8 cellular contexts compared by ENCODE assay signal in genomic region chr10:87092861-87093460, GRCh38. TPM values are rescaled to one million over a fixed set of nuclear protein-coding genes. Genes with fewer than 3 reads are reported as not detected.
DNase-seq lines count a peak whose midpoint lies in the region; ATAC-seq, FAIRE-seq and TF ChIP-seq lines count a peak whose summit lies in the region.

No MANE protein-coding gene starts in this region.

- H4K8ac ChIP-seq in H1 (ENCODE audit: extremely low read depth, insufficient read depth, low read length), result no peak overlapping the region

- TF ChIP-seq POLR2A in H1 (IDR thresholded peaks at IDR 0.05; ENCODE audit: control extremely low read depth in 1 of 2, low read depth in 2 of 2, low read length in 2 of 2), result peak in 1 of 2 experiments; percentile 51; a peak in 1 of 3 replicates

- no peaks in the 10 kb centered on the region for H3K27me3 Mint-ChIP-seq in CD14-positive monocyte (ENCODE audit: low read depth in 3 of 3)
- no peaks in the 10 kb centered on the region for H3K27me3 Mint-ChIP-seq in T-cell

- H3K4me3 ChIP-seq in GM23248, result peak overlapping the region; percentile 90
- peak overlapping the region; percentile 61 to 82 (median 71) for H3K4me3 ChIP-seq in H1 (ENCODE audit: extremely low read depth in 1 of 4, insufficient read depth in 2 of 4, low read depth in 3 of 4, low read length in 4 of 4)
- peak overlapping the region; percentile 74 to 87 for H3K4me3 ChIP-seq in muscle layer of duodenum (ENCODE audit: low read depth in 1 of 2, low read length in 2 of 2)

- no peak overlapping the region for H2BK15ac ChIP-seq in H1 (ENCODE audit: low read length)

- H3K27ac ChIP-seq in GM23248, result peak overlapping the region; percentile 91
- H3K27ac ChIP-seq in H1 (ENCODE audit: low read depth, low read length), result no peak overlapping the region; the same call in 1 of the 2 replicates
- peak overlapping the region; percentile 62 for H3K27ac ChIP-seq in muscle layer of duodenum (ENCODE audit: low read length)

- no peaks in the 10 kb centered on the region for H3K27me3 ChIP-seq in GM23248 (replicated peaks; ENCODE audit: insufficient read depth)
- no peaks in the 10 kb centered on the region for H3K27me3 ChIP-seq in H1 (replicated peaks in 1 of 4; ENCODE audit: control insufficient read depth in 3 of 4, extremely low read depth in 1 of 4, insufficient read depth in 3 of 4, low read length in 3 of 4)
- no peaks in the 10 kb centered on the region for H3K27me3 ChIP-seq in muscle layer of duodenum (ENCODE audit: low read depth, low read length)

- H3K9me3 Mint-ChIP-seq in CD14-positive monocyte (no peaks in the 10 kb centered on the region), T-cell (no peaks in the 10 kb centered on the region)

- H3K79me2 ChIP-seq in GM23248 (ENCODE audit: insufficient read depth) (peaks cover 88% of the 10 kb centered on the region), H1 (ENCODE audit: control insufficient read depth in 1 of 2, insufficient read depth in 2 of 2, low read length in 2 of 2) (peaks cover 5 to 68% of the 10 kb centered on the region in 2 experiments; a peak in 2 of 4 replicates)

- H3K36me3 ChIP-seq in GM23248 (ENCODE audit: low read depth) (0 out of 2 replicates have a peak, but pooled peaks cover 20% of the 10 kb centered on the region), H1 (ENCODE audit: control insufficient read depth in 2 of 4, insufficient read depth in 4 of 4, low read length in 3 of 4) (peaks cover 0 to 7% (median 0%) of the 10 kb centered on the region in 4 experiments; a peak in 1 of 8 replicates), muscle layer of duodenum (ENCODE audit: control insufficient read depth in 1 of 2, insufficient read depth in 2 of 2, low read length in 2 of 2) (peaks cover 6 to 17% of the 10 kb centered on the region in 2 donors)

- POLR2A ChIA-PET in T-cell (lab: Charles Lee) (interaction anchor here (0.6 to 1.8 kb wide), 4 partner anchors 9 to 1595 kb away, joined by 3 to 10 read pairs (median 4); no protein-coding TSS in a partner anchor), H1 (lab: Charles Lee; ENCODE audit: partially characterized antibody) (interaction anchor here (0.5 to 2.2 kb wide), 16 partner anchors 9 to 337 kb away, joined by 3 to 7 read pairs (median 3); partner anchors contain the start of gene BMPR1A)

- no peak for DNase-seq in CD14-positive monocyte (ENCODE audit: low spot score)
- DNase-seq in GM23248, result peak; percentile 73
- DNase-seq in T-cell, result peak in 7 of 34 experiments; percentile 3 to 25 (median 11)
- DNase-seq in H1 (ENCODE audit: low read depth in 1 of 2, low spot score in 2 of 2), result peak in 1 of 2 experiments; percentile 58
- no peak for DNase-seq in NCI-H2171 treated with DMSO at 0.1 percent for 48 hours (lab: John Stamatoyannopoulos, UW)
- no peak for DNase-seq in NCI-H1436 (lab: John Stamatoyannopoulos, UW)

- TF ChIP-seq RAD21 in H1 (IDR thresholded peaks at IDR 0.05 in 1 of 2, conservative IDR thresholded peaks at IDR 0.05 in 1 of 2; ENCODE audit: low read depth in 2 of 2, low read length in 2 of 2), result no peak

- H2AFZ ChIP-seq in GM23248 (peak overlapping the region; percentile 16; the same call in 1 of the 2 replicates), H1 (ENCODE audit: low read length) (no peak overlapping the region; the same call in 1 of the 2 replicates)

- H3K4ac ChIP-seq in H1 (replicated peaks; ENCODE audit: insufficient read length, low read depth, low read length), result no peak overlapping the region

- H3K14ac ChIP-seq in H1 (ENCODE audit: insufficient read length), result no peak overlapping the region

- no peak overlapping the region for H4K5ac ChIP-seq in H1 (ENCODE audit: insufficient read length, low read depth, low read length)

- H2AK5ac ChIP-seq in H1 (ENCODE audit: low read depth, low read length), result no peak overlapping the region

- ATAC-seq in T-cell (replicated peaks in 1 of 4), result no peak
- ATAC-seq in HG02623 (IDR thresholded peaks at IDR 0.05; ENCODE audit: unreplicated experiment), result no peak

- 0 to 1% methylated on average over 7 of the region's 7 CpGs for WGBS in GM23248 (ENCODE audit: low coverage in 1 of 2, low lambda C conversion rate in 2 of 2, missing lambda C conversion rate in 2 of 2), 2 experiments
- 1% methylated on average over 7 of the region's 7 CpGs; no CpG with 5 or more reads in 1 of the 2 experiments for WGBS in H1 (ENCODE audit: extremely low coverage in 1 of 2, insufficient coverage in 1 of 2, insufficient read length in 1 of 2, insufficient replicate concordance in 2 of 2, low coverage in 1 of 2, low lambda C conversion rate in 2 of 2, missing lambda C conversion rate in 1 of 2), 2 experiments

- peaks cover 17 to 28% of the 10 kb centered on the region in 2 donors for H3K36me3 Mint-ChIP-seq in CD14-positive monocyte
- peaks cover 22% of the 10 kb centered on the region for H3K36me3 Mint-ChIP-seq in T-cell

- no peak overlapping the region for H3K56ac ChIP-seq in H1 (replicated peaks; ENCODE audit: insufficient read length, low read depth, low read length)

- TF ChIP-seq CTCF in CD14-positive monocyte (IDR thresholded peaks at IDR 0.05), result no peak
- no peak for TF ChIP-seq CTCF in H1 (IDR thresholded peaks at IDR 0.05; ENCODE audit: control extremely low read depth in 1 of 3, insufficient read depth in 1 of 3, low read depth in 1 of 3, low read length in 3 of 3)

- no peaks in the 10 kb centered on the region for H3K9me2 ChIP-seq in GM23248 (ENCODE audit: insufficient read depth)

- no peak for TF ChIP-seq EP300 in H1 (IDR thresholded peaks at IDR 0.05; ENCODE audit: borderline replicate concordance in 1 of 2, low read depth in 2 of 2, low read length in 2 of 2)

- intact Hi-C loops in CD14-positive monocyte (cut with micrococcal nuclease), result loop anchor here (5.0 to 10.0 kb wide), 2 partner anchors 118 to 121 kb away; no protein-coding TSS in a partner anchor

- H3K9me3 ChIP-seq in GM23248 (ENCODE audit: low read depth) (no peaks in the 10 kb centered on the region), H1 (ENCODE audit: insufficient read depth in 2 of 2, low read depth in 1 of 2, low read length in 1 of 2) (no peaks in the 10 kb centered on the region), muscle layer of duodenum (ENCODE audit: control insufficient read depth in 1 of 2, low read length in 2 of 2) (no peaks in the 10 kb centered on the region)

- H3K18ac ChIP-seq in H1 (ENCODE audit: extremely low read depth, low read length), result no peak overlapping the region

- no peaks in the 10 kb centered on the region for H3K79me1 ChIP-seq in H1 (ENCODE audit: low read depth, low read length)

- no peak overlapping the region for H3K23ac ChIP-seq in H1 (ENCODE audit: insufficient read length)

- no peak overlapping the region for H2BK20ac ChIP-seq in H1 (ENCODE audit: low read length)

- FAIRE-seq in H1 (lab: Jason Lieb, UNC), result peak; percentile 48

- H3K9ac ChIP-seq in GM23248, result peak overlapping the region; percentile 91
- peak overlapping the region in 3 of 4 experiments; percentile 40 to 90 (median 42); a peak in 6 of 7 replicates for H3K9ac ChIP-seq in H1 (replicated peaks in 1 of 4; ENCODE audit: extremely low read depth in 1 of 4, low read depth in 3 of 4, low read length in 3 of 4)

- H2BK12ac ChIP-seq in H1 (ENCODE audit: low read depth, low read length), result no peak overlapping the region; the same call in 1 of the 2 replicates

- H3K4me1 Mint-ChIP-seq in CD14-positive monocyte (peaks cover 39% of the 10 kb centered on the region), T-cell (peaks cover 63 to 76% (median 70%) of the 10 kb centered on the region in 3 donors)

- H3K4me2 ChIP-seq in GM23248 (ENCODE audit: unreplicated experiment), result peak overlapping the region; percentile 93
- peak overlapping the region; percentile 87 for H3K4me2 ChIP-seq in H1 (ENCODE audit: insufficient read depth in 1 of 2, low read depth in 2 of 2, low read length in 2 of 2)

- H3K4me1 ChIP-seq in GM23248 (ENCODE audit: insufficient read depth) (peaks cover 38% of the 10 kb centered on the region), H1 (replicated peaks in 1 of 4; ENCODE audit: control insufficient read depth in 3 of 4, insufficient read depth in 4 of 4, low read length in 3 of 4) (peaks cover 0 to 5% (median 1%) of the 10 kb centered on the region in 4 experiments; a peak in 2 of 7 replicates), muscle layer of duodenum (ENCODE audit: control insufficient read depth in 1 of 2, insufficient read depth in 2 of 2, low read length in 2 of 2) (peaks cover 16 to 26% of the 10 kb centered on the region in 2 donors)

- no peak overlapping the region for H2BK5ac ChIP-seq in H1 (ENCODE audit: low read depth, low read length)

- in situ Hi-C loops in GM23248 (cut with MboI), result no loop called here

- CTCF ChIA-PET in T-cell (lab: Charles Lee), result interaction anchor here in 1 of 2 donors (1.0 kb wide), 1 partner anchor 8 kb away, joined by 4 read pairs; no protein-coding TSS in a partner anchor
- CTCF ChIA-PET in H1 (lab: Charles Lee; ENCODE audit: partially characterized antibody), result interaction anchor here (0.9 to 2.1 kb wide), 8 partner anchors 16 to 153 kb away, joined by 3 to 9 read pairs (median 3); partner anchors contain the start of gene SNCG

- no peaks in the 10 kb centered on the region for H4K20me1 ChIP-seq in GM23248 (ENCODE audit: insufficient read depth)
- H4K20me1 ChIP-seq in H1 (replicated peaks in 1 of 2; ENCODE audit: control insufficient read depth in 1 of 2, insufficient read depth in 2 of 2, low read length in 2 of 2), result peaks cover 2 to 4% of the 10 kb centered on the region in 2 experiments

- H3F3A ChIP-seq in GM23248 (ENCODE audit: insufficient read depth), result peaks cover 19% of the 10 kb centered on the region

- H3K27ac Mint-ChIP-seq in CD14-positive monocyte (peak overlapping the region; percentile 47 to 92 (median 88)), T-cell (peak overlapping the region; percentile 89 to 91)

- peaks cover 9% of the 10 kb centered on the region; the same call in 1 of the 2 replicates for H3K23me2 ChIP-seq in H1 (ENCODE audit: low read depth, low read length)

- no peak overlapping the region for H4K91ac ChIP-seq in H1 (replicated peaks; ENCODE audit: insufficient read length, low read length)

- H2BK120ac ChIP-seq in H1 (replicated peaks; ENCODE audit: low read depth, low read length), result no peak overlapping the region

- H3K4me3 Mint-ChIP-seq in CD14-positive monocyte (peak overlapping the region; percentile 88 to 90), T-cell (peak overlapping the region; percentile 85 to 91 (median 90))

RNA-seq across cellular contexts. Expression of gene GLUD1, which starts 1.7 kb away (rescaled TPM):
- polyA plus RNA-seq in CD14-positive monocyte (100 to 1,000 TPM; 163 to 175 TPM), GM23248 (2016; fragmentation: Nextera tagmentation; extraction: Ambion mirVana) (98.5 and 98.8 TPM in 2 replicates), H1 (2011; rRNA removed) (29.6 and 41.0 TPM in 2 replicates)
- total RNA-seq in GM23248 (2014; rRNA removed; shearing (Covaris generic)), result 209 and 234 TPM in 2 replicates
- total RNA-seq in T-cell, result 10 to 100 TPM; 71.0 to 89.2 (median 82.9) TPM
- total RNA-seq in H1 (2021; fragmentation: NEBNext Ultra II Directional; extraction: Animal tissue kit (Norgen Biotek cat#: 25700)), result 93.6 and 96.2 TPM in 2 replicates
- polyA plus RNA-seq in H1 (2011; cell fraction: cytosol; rRNA removed), result 50.9 TPM
- 34.0 TPM for polyA plus RNA-seq in H1 (2011; cell fraction: nucleus; rRNA removed)
- 60.2 to 74.7 TPM (median 69.2 TPM) in 4 replicates for polyA plus RNA-seq in H1 (2012, experiment 1 of 2)
- polyA plus RNA-seq in H1 (2012, experiment 2 of 2), result 19.3 TPM
- 58.7 TPM for polyA plus RNA-seq in H1 (2013, experiment 1 of 2)
- polyA plus RNA-seq in H1 (2013, experiment 2 of 2), result 55.8 TPM
- polyA minus RNA-seq in H1 (2011; rRNA and poly(A)+ RNA removed), result 88.1 and 101 TPM in 2 replicates
- polyA minus RNA-seq in H1 (2011; cell fraction: cytosol; rRNA and poly(A)+ RNA removed), result 52.0 TPM
- 43.4 TPM for polyA minus RNA-seq in H1 (2011; cell fraction: nucleus; rRNA and poly(A)+ RNA removed)

RNA-seq across cellular contexts. Expression of gene SHLD2, which starts 2.0 kb away (rescaled TPM):
- 10 to 100 TPM; 16.2 to 16.3 TPM for polyA plus RNA-seq in CD14-positive monocyte
- total RNA-seq in GM23248 (2014; rRNA removed; shearing (Covaris generic)), result 17.8 and 22.9 TPM in 2 replicates
- 13.5 and 14.0 TPM in 2 replicates for polyA plus RNA-seq in GM23248 (2016; fragmentation: Nextera tagmentation; extraction: Ambion mirVana)
- 10 to 100 TPM; 20.9 to 29.3 (median 22.1) TPM for total RNA-seq in T-cell
- total RNA-seq in H1 (2021; fragmentation: NEBNext Ultra II Directional; extraction: Animal tissue kit (Norgen Biotek cat#: 25700)), result 31.6 and 32.4 TPM in 2 replicates
- 4.5 and 7.9 TPM in 2 replicates for polyA plus RNA-seq in H1 (2011; rRNA removed)
- polyA plus RNA-seq in H1 (2011; cell fraction: cytosol; rRNA removed), result 8.4 TPM
- 17.8 TPM for polyA plus RNA-seq in H1 (2011; cell fraction: nucleus; rRNA removed)
- polyA plus RNA-seq in H1 (2012, experiment 1 of 2), result 9.2 to 17.4 TPM (median 11.4 TPM) in 4 replicates
- 1.1 TPM for polyA plus RNA-seq in H1 (2012, experiment 2 of 2)
- polyA plus RNA-seq in H1 (2013, experiment 1 of 2), result 30.4 TPM
- 29.3 TPM for polyA plus RNA-seq in H1 (2013, experiment 2 of 2)
- 16.1 and 25.1 TPM in 2 replicates for polyA minus RNA-seq in H1 (2011; rRNA and poly(A)+ RNA removed)
- polyA minus RNA-seq in H1 (2011; cell fraction: cytosol; rRNA and poly(A)+ RNA removed), result 13.4 TPM
- 55.0 TPM for polyA minus RNA-seq in H1 (2011; cell fraction: nucleus; rRNA and poly(A)+ RNA removed)
